12 cellular contexts compared by ENCODE assay signal in genomic region chr3:82087958-82088357, GRCh38.
A peak's percentile ranks its signal among the peaks of the same experiment; 100 is the strongest.
DNase-seq lines count a peak whose midpoint lies in the region; ATAC-seq and TF ChIP-seq lines count a peak whose summit lies in the region.
"Had no signal": no experiment of that assay in that cellular context is flagged by ENCODE, and none has a peak within 500 bp of the region (broad histone marks: within the 10 kb centered on the region; RNA-seq: fewer than 3 reads in every experiment).

No MANE protein-coding gene starts in this region.

- no peak overlapping the region for H2AFZ ChIP-seq in fibroblast of lung (ENCODE audit: low read length)

- H3K27me3 ChIP-seq in fibroblast of lung (ENCODE audit: control insufficient read depth, insufficient read depth, low read length): no peaks in the 10 kb centered on the region
- peaks cover 0 to 4% of the 10 kb centered on the region in 2 donors for H3K27me3 ChIP-seq in uterus

- H4K20me1 ChIP-seq in fibroblast of lung (ENCODE audit: control insufficient read depth, extremely low read depth, insufficient read depth, low read length): no peaks in the 10 kb centered on the region

- DNase-seq in GM04504 (ENCODE audit: low read depth) (peak; percentile 65), fibroblast of lung (ENCODE audit: low read depth in 2 of 2) (peak; percentile 56 to 91), pulmonary artery endothelial cell (ENCODE audit: low read depth, low spot score) (peak; percentile 61), iPS-NIHi11 (ENCODE audit: low spot score) (no peak), uterus (no peak), cardiac septum (ENCODE audit: low spot score) (no peak), mesenteric fat pad (ENCODE audit: low spot score) (no peak)
- DNase-seq: activated CD4-positive, alpha-beta T cell treated with anti-CD3 and anti-CD28 coated beads, Interleukin-2, amount 50 U/mL, for 48 hours; effector CD8-positive, alpha-beta T cell; naive thymus-derived CD4-positive, alpha-beta T cell; NCI-H748 treated with DMSO at 0.1 percent for 48 hours had no signal

- intact Hi-C loops in uterus (cut with DNase I; ENCODE audit: low total_unique reads): no loop called here
- intact Hi-C loops in cardiac septum (cut with DNase I): no loop called here

- peak; percentile 44; the same call in 2 of the 3 replicates for ATAC-seq in SK-N-SH treated with all-trans-retinoic acid at 6 μM for 48 hours
- ATAC-seq: naive thymus-derived CD4-positive, alpha-beta T cell had no signal

- H3K27ac ChIP-seq in fibroblast of lung (ENCODE audit: insufficient read depth, low read length) (no peak overlapping the region), uterus (no peak overlapping the region)

- H3K4me1 ChIP-seq in fibroblast of lung (ENCODE audit: control insufficient read depth, extremely low read depth, insufficient read depth, low read length): no peaks in the 10 kb centered on the region
- no peaks in the 10 kb centered on the region for H3K4me1 ChIP-seq in uterus

- TF ChIP-seq POLR2A in uterus (IDR thresholded peaks at IDR 0.05): no peak

- TF ChIP-seq CTCF in fibroblast of lung (conservative IDR thresholded peaks at IDR 0.05 in 1 of 2, IDR thresholded peaks at IDR 0.05 in 1 of 2; ENCODE audit: low read depth in 1 of 2, low read length in 2 of 2) (no peak), uterus (IDR thresholded peaks at IDR 0.05) (no peak)

- no peak overlapping the region for H3K4me2 ChIP-seq in fibroblast of lung (ENCODE audit: extremely low read depth, insufficient read depth, low read length)

- H3K4me3 ChIP-seq in fibroblast of lung (replicated peaks in 1 of 4; ENCODE audit: control extremely low read depth in 1 of 4, insufficient read depth in 1 of 4, low read depth in 3 of 4, low read length in 4 of 4) (no peak overlapping the region), uterus (no peak overlapping the region)

- H3K36me3 ChIP-seq in fibroblast of lung (ENCODE audit: control insufficient read depth, insufficient read depth, low read length) (no peaks in the 10 kb centered on the region), uterus (no peaks in the 10 kb centered on the region)

- no peak overlapping the region for H3K9ac ChIP-seq in fibroblast of lung (ENCODE audit: insufficient read depth, low read length)

- H3K79me2 ChIP-seq in fibroblast of lung (ENCODE audit: control insufficient read depth, insufficient read depth, low read length): no peaks in the 10 kb centered on the region

- H3K9me3 ChIP-seq in fibroblast of lung (ENCODE audit: control insufficient read depth, insufficient read depth, low read depth, low read length) (no peaks in the 10 kb centered on the region), uterus (no peaks in the 10 kb centered on the region)

TF ChIP-seq in SK-N-SH treated with all-trans-retinoic acid at 6 μM for 48 hours, 23 proteins besides CTCF, POLR2A, EP300 and RAD21:
- TF ChIP-seq ZNF565 (CRISPR knock-in tag; conservative IDR thresholded peaks at IDR 0.05; ENCODE audit: low read depth) (no peak), ZFP30 (CRISPR knock-in tag; IDR thresholded peaks at IDR 0.05) (no peak), CSDC2 (CRISPR knock-in tag; IDR thresholded peaks at IDR 0.05) (no peak), SNAI2 (CRISPR knock-in tag; IDR thresholded peaks at IDR 0.05) (no peak), TCF4 (CRISPR knock-in tag; IDR thresholded peaks at IDR 0.05; ENCODE audit: borderline replicate concordance) (no peak), ZNF8 (CRISPR knock-in tag; IDR thresholded peaks at IDR 0.05) (no peak), ZNF70 (CRISPR knock-in tag; IDR thresholded peaks at IDR 0.05) (no peak), ESRRG (CRISPR knock-in tag; IDR thresholded peaks at IDR 0.05) (no peak), ISL1 (CRISPR knock-in tag; IDR thresholded peaks at IDR 0.05) (no peak), ZFP3 (CRISPR knock-in tag; IDR thresholded peaks at IDR 0.05) (no peak), POU6F1 (CRISPR knock-in tag; IDR thresholded peaks at IDR 0.05; ENCODE audit: borderline replicate concordance, low read depth) (no peak)

Comparison
In these comparisons a context has a peak if more than half of its experiments do, and no peak if none do; other contexts are left out.
1. DNase-seq: peak in GM04504 (single experiment), fibroblast of lung (2 of 2) and pulmonary artery endothelial cell (single experiment); none in iPS-NIHi11 (single experiment), uterus (0 of 2), cardiac septum (single experiment) and mesenteric fat pad (single experiment).